Comparison of ENCODE assay signal across 11 cellular contexts in genomic region chr3:184448321-184449160, GRCh38.
DNase-seq lines count a peak whose midpoint lies in the region; ATAC-seq, FAIRE-seq and TF ChIP-seq lines count a peak whose summit lies in the region.
"Had no signal": no experiment of that assay in that cellular context is flagged by ENCODE, and none has a peak within 500 bp of the region (broad histone marks: within the 10 kb centered on the region; RNA-seq: fewer than 3 reads in every experiment).

No MANE protein-coding gene starts in this region.

- no peak overlapping the region for H3K27ac Mint-ChIP-seq in activated naive CD8-positive, alpha-beta T cell treated with anti-CD3 and anti-CD28 coated beads, Interleukin-2, amount 50 U/mL, for 24 hours

- H3K9me3 ChIP-seq in lung (ENCODE audit: control insufficient read depth in 2 of 2, insufficient read depth in 1 of 2, low read length in 1 of 2) = peaks cover 0 to 2% of the 10 kb centered on the region in 2 donors
- H3K9me3 ChIP-seq: ascending aorta had no signal

- H3K27me3 ChIP-seq in bronchial epithelial cell (ENCODE audit: control insufficient read depth, insufficient read depth, low read length) (no peaks in the 10 kb centered on the region), lung (ENCODE audit: control insufficient read depth, insufficient read depth) (no peaks in the 10 kb centered on the region)
- H3K27me3 ChIP-seq: ascending aorta had no signal

- H3K4me3 ChIP-seq in bronchial epithelial cell (ENCODE audit: low read depth, low read length) = no peak overlapping the region
- H3K4me3 ChIP-seq in lung = no peak overlapping the region
- H3K4me3 ChIP-seq: ascending aorta had no signal

- H3K27me3 Mint-ChIP-seq in activated naive CD8-positive, alpha-beta T cell treated with anti-CD3 and anti-CD28 coated beads, Interleukin-2, amount 50 U/mL, for 24 hours = peaks cover 3% of the 10 kb centered on the region

- WGBS in lung, 2 donors = 80 to 87% methylated on average over 8 of the region's 8 CpGs

- no peaks in the 10 kb centered on the region for H3K4me1 Mint-ChIP-seq in activated naive CD8-positive, alpha-beta T cell treated with anti-CD3 and anti-CD28 coated beads, Interleukin-2, amount 50 U/mL, for 24 hours
- H3K4me1 Mint-ChIP-seq: neural crest cell had no signal

- ATAC-seq in lung (ENCODE audit: insufficient read depth, low FRiP score) (peak; percentile 90), GM21447 (IDR thresholded peaks at IDR 0.05; ENCODE audit: unreplicated experiment) (no peak), GM21528 (IDR thresholded peaks at IDR 0.05; ENCODE audit: low FRiP score, unreplicated experiment) (no peak)
- ATAC-seq in activated naive CD8-positive, alpha-beta T cell treated with anti-CD3 and anti-CD28 coated beads, Interleukin-2, amount 50 U/mL, for 24 hours = no peak

- no peak overlapping the region for H3K4me3 Mint-ChIP-seq in activated naive CD8-positive, alpha-beta T cell treated with anti-CD3 and anti-CD28 coated beads, Interleukin-2, amount 50 U/mL, for 24 hours
- H3K4me3 Mint-ChIP-seq: neural crest cell had no signal

- no peaks in the 10 kb centered on the region for H3K36me3 Mint-ChIP-seq in activated naive CD8-positive, alpha-beta T cell treated with anti-CD3 and anti-CD28 coated beads, Interleukin-2, amount 50 U/mL, for 24 hours (ENCODE audit: low read depth)

- DNase-seq in ACHN (peak; percentile 72), HT-29 (ENCODE audit: low spot score) (peak; percentile 69), bronchial epithelial cell (ENCODE audit: low read depth) (peak; percentile 99), lung (ENCODE audit: low spot score) (peak; percentile 38), globus pallidus (ENCODE audit: low spot score) (no peak)
- DNase-seq in activated naive CD8-positive, alpha-beta T cell treated with anti-CD3 and anti-CD28 coated beads, Interleukin-2, amount 50 U/mL, for 24 hours = no peak
- DNase-seq: hippocampal formation had no signal

- in situ Hi-C loops in ACHN (cut with HindIII; ENCODE audit: low pct_ligation_motif_present, low pct_unique_long_range_greater_than_20kb, low sequenced_read_pairs) = no loop called here

- FAIRE-seq in bronchial epithelial cell (lab: Jason Lieb, UNC) = peak; percentile 98

- H3K4me1 ChIP-seq in lung (ENCODE audit: control insufficient read depth in 2 of 2, insufficient read depth in 2 of 2, low read length in 2 of 2) = no peaks in the 10 kb centered on the region
- H3K4me1 ChIP-seq: ascending aorta had no signal

- peak overlapping the region in 1 of 2 donors; percentile 75 for H3K27ac ChIP-seq in lung (ENCODE audit: low read depth in 1 of 2, low read length in 1 of 2)
- H3K27ac ChIP-seq: ascending aorta had no signal

- H3K9me3 Mint-ChIP-seq in activated naive CD8-positive, alpha-beta T cell treated with anti-CD3 and anti-CD28 coated beads, Interleukin-2, amount 50 U/mL, for 24 hours = no peaks in the 10 kb centered on the region
- H3K9me3 Mint-ChIP-seq: neural crest cell had no signal

- TF ChIP-seq CTCF in bronchial epithelial cell (IDR thresholded peaks at IDR 0.05; ENCODE audit: insufficient read depth, low read length, severe bottlenecking) (no peak), lung (IDR thresholded peaks at IDR 0.05; ENCODE audit: control extremely low read depth, extremely low read depth) (no peak)

- no peaks in the 10 kb centered on the region for H3K36me3 ChIP-seq in bronchial epithelial cell (ENCODE audit: control insufficient read depth, insufficient read depth, low read length)
- H3K36me3 ChIP-seq in lung (ENCODE audit: control insufficient read depth in 2 of 2, insufficient read depth in 2 of 2, low read length in 2 of 2) = no peaks in the 10 kb centered on the region
- H3K36me3 ChIP-seq: ascending aorta had no signal

Comparison
In these comparisons a context has a peak if more than half of its experiments do, and no peak if none do; other contexts are left out.
1. DNase-seq: peak in ACHN (single experiment), HT-29 (single experiment), bronchial epithelial cell (single experiment) and lung (single experiment); none in globus pallidus (single experiment) and activated naive CD8-positive, alpha-beta T cell treated with anti-CD3 and anti-CD28 coated beads, Interleukin-2, amount 50 U/mL, for 24 hours (single experiment).